Comparison of ENCODE assay signal across 19 cellular contexts in genomic region chr20:62128499-62128898, GRCh38. TPM values are rescaled to one million over a fixed set of nuclear protein-coding genes. Genes with fewer than 3 reads are reported as not detected.
DNase-seq lines count a peak whose midpoint lies in the region; ATAC-seq and TF ChIP-seq lines count a peak whose summit lies in the region.
"Had no signal": no experiment of that assay in that cellular context is flagged by ENCODE, and none has a peak within 500 bp of the region (broad histone marks: within the 10 kb centered on the region; RNA-seq: fewer than 3 reads in every experiment).

No MANE protein-coding gene starts in this region.

- peak overlapping the region; percentile 89 for H3K27ac ChIP-seq in BLaER1
- peak overlapping the region; percentile 73 for H3K27ac ChIP-seq in OCI-LY7 (ENCODE audit: low read depth, low read length, poor library complexity, severe bottlenecking)

- H3K27me3 Mint-ChIP-seq in activated CD8-positive, alpha-beta T cell treated with anti-CD3 and anti-CD28 coated beads, Interleukin-2, amount 10 ng/mL, durations not matched to agents 7 days and 5 days (ENCODE audit: low read depth), result no peaks in the 10 kb centered on the region
- no peaks in the 10 kb centered on the region for H3K27me3 Mint-ChIP-seq in activated CD8-positive, alpha-beta T cell treated with anti-CD3 and anti-CD28 coated beads for 36 hours
- H3K27me3 Mint-ChIP-seq in neural crest cell (ENCODE audit: low read depth) (no peaks in the 10 kb centered on the region), endothelial cell (ENCODE audit: unreplicated experiment) (peaks cover 4% of the 10 kb centered on the region)
- H3K27me3 Mint-ChIP-seq: CD4-positive, alpha-beta memory T cell had no signal

- no peak overlapping the region for H3K4me3 ChIP-seq in BLaER1
- no peak overlapping the region for H3K4me3 ChIP-seq in OCI-LY7 (ENCODE audit: low read depth, low read length, poor library complexity, severe bottlenecking)
- H3K4me3 ChIP-seq: MG63 had no signal

- H3K9ac ChIP-seq in BLaER1, result peak overlapping the region; percentile 75

- no peaks in the 10 kb centered on the region for H3K9me2 ChIP-seq in OCI-LY7 (ENCODE audit: insufficient read depth, low read length)

- no peaks in the 10 kb centered on the region for H3K9me3 Mint-ChIP-seq in activated CD8-positive, alpha-beta T cell treated with anti-CD3 and anti-CD28 coated beads, Interleukin-2, amount 10 ng/mL, durations not matched to agents 7 days and 5 days (ENCODE audit: insufficient read depth)
- no peaks in the 10 kb centered on the region for H3K9me3 Mint-ChIP-seq in activated CD8-positive, alpha-beta T cell treated with anti-CD3 and anti-CD28 coated beads for 36 hours
- H3K9me3 Mint-ChIP-seq in neural crest cell (no peaks in the 10 kb centered on the region), endothelial cell (ENCODE audit: unreplicated experiment) (no peaks in the 10 kb centered on the region)
- H3K9me3 Mint-ChIP-seq: CD4-positive, alpha-beta memory T cell had no signal

- intact Hi-C loops in activated CD8-positive, alpha-beta T cell treated with anti-CD3 and anti-CD28 coated beads for 36 hours (cut with micrococcal nuclease), result loop anchor here (10.0 kb wide), 1 partner anchor 104 kb away; no protein-coding TSS in a partner anchor
- intact Hi-C loops in OCI-LY7 (cut with micrococcal nuclease; ENCODE audit: unreplicated experiment), result no loop called here

- no peak for ATAC-seq in activated CD8-positive, alpha-beta T cell treated with anti-CD3 and anti-CD28 coated beads, Interleukin-2, amount 10 ng/mL, durations not matched to agents 7 days and 5 days
- no peak for ATAC-seq in activated CD8-positive, alpha-beta T cell treated with anti-CD3 and anti-CD28 coated beads for 36 hours

- no peak overlapping the region for H2AFZ ChIP-seq in OCI-LY7 (ENCODE audit: low read length)

- no peak for TF ChIP-seq CTCF in activated CD8-positive, alpha-beta T cell treated with anti-CD3 and anti-CD28 coated beads for 36 hours (IDR thresholded peaks at IDR 0.05)
- TF ChIP-seq CTCF in OCI-LY7 (conservative IDR thresholded peaks at IDR 0.05; ENCODE audit: low read length), result no peak
- TF ChIP-seq CTCF in neural crest cell (conservative IDR thresholded peaks at IDR 0.05), result no peak
- no peak for TF ChIP-seq CTCF in endothelial cell (IDR thresholded peaks at IDR 0.05; ENCODE audit: unreplicated experiment)

- H3K36me3 ChIP-seq in BLaER1, result peaks cover 80% of the 10 kb centered on the region
- peaks cover 100% of the 10 kb centered on the region for H3K36me3 ChIP-seq in OCI-LY7 (ENCODE audit: insufficient read depth, low read length)

- no peak overlapping the region for H3K4me3 Mint-ChIP-seq in activated CD8-positive, alpha-beta T cell treated with anti-CD3 and anti-CD28 coated beads, Interleukin-2, amount 10 ng/mL, durations not matched to agents 7 days and 5 days
- no peak overlapping the region for H3K4me3 Mint-ChIP-seq in activated CD8-positive, alpha-beta T cell treated with anti-CD3 and anti-CD28 coated beads for 36 hours
- H3K4me3 Mint-ChIP-seq in neural crest cell (peak overlapping the region; percentile 28), endothelial cell (ENCODE audit: unreplicated experiment) (no peak overlapping the region)
- H3K4me3 Mint-ChIP-seq: CD4-positive, alpha-beta memory T cell had no signal

- H3K9me3 ChIP-seq in BLaER1, result no peaks in the 10 kb centered on the region
- H3K9me3 ChIP-seq in OCI-LY7 (ENCODE audit: low read length), result no peaks in the 10 kb centered on the region
- H3K9me3 ChIP-seq: MG63 had no signal

- no peak for DNase-seq in activated CD8-positive, alpha-beta T cell treated with anti-CD3 and anti-CD28 coated beads, Interleukin-2, amount 10 ng/mL, durations not matched to agents 7 days and 5 days
- DNase-seq in activated CD8-positive, alpha-beta T cell treated with anti-CD3 and anti-CD28 coated beads for 36 hours, result no peak
- DNase-seq in OCI-LY7 (ENCODE audit: low spot score), result no peak
- DNase-seq in neural crest cell (ENCODE audit: low read depth, low spot score), result no peak
- no peak for DNase-seq in endothelial cell (ENCODE audit: low spot score)
- no peak for DNase-seq in amniotic stem cell (lab: John Stamatoyannopoulos, UW)
- DNase-seq in hippocampal formation (lab: John Stamatoyannopoulos, UW), result no peak
- DNase-seq: 8988T; Calu3; CD4-positive, alpha-beta memory T cell; GOT3; Kasumi-1; MG63; NCI-H1048; NCI-H1436; NCI-H1930; NCI-H226; NCI-H524 treated with DMSO at 0.1 percent for 48 hours had no signal

- H3K27me3 ChIP-seq in BLaER1, result no peaks in the 10 kb centered on the region
- H3K27me3 ChIP-seq: MG63 had no signal

- H3K27ac Mint-ChIP-seq in activated CD8-positive, alpha-beta T cell treated with anti-CD3 and anti-CD28 coated beads, Interleukin-2, amount 10 ng/mL, durations not matched to agents 7 days and 5 days, result peak overlapping the region; percentile 30
- no peak overlapping the region for H3K27ac Mint-ChIP-seq in activated CD8-positive, alpha-beta T cell treated with anti-CD3 and anti-CD28 coated beads for 36 hours
- H3K27ac Mint-ChIP-seq in neural crest cell (ENCODE audit: unreplicated experiment), result no peak overlapping the region
- H3K27ac Mint-ChIP-seq in endothelial cell (ENCODE audit: unreplicated experiment), result no peak overlapping the region

- H3K79me2 ChIP-seq in OCI-LY7 (ENCODE audit: insufficient read depth, low read depth, low read length), result peaks cover 12% of the 10 kb centered on the region

- peaks cover 62% of the 10 kb centered on the region for H4K20me1 ChIP-seq in BLaER1
- peaks cover 9% of the 10 kb centered on the region for H4K20me1 ChIP-seq in OCI-LY7 (ENCODE audit: insufficient read depth, low read length)

- peaks cover 87% of the 10 kb centered on the region for H3K36me3 Mint-ChIP-seq in activated CD8-positive, alpha-beta T cell treated with anti-CD3 and anti-CD28 coated beads, Interleukin-2, amount 10 ng/mL, durations not matched to agents 7 days and 5 days (ENCODE audit: low read depth)
- peaks cover 59% of the 10 kb centered on the region for H3K36me3 Mint-ChIP-seq in activated CD8-positive, alpha-beta T cell treated with anti-CD3 and anti-CD28 coated beads for 36 hours (ENCODE audit: low read depth)
- H3K36me3 Mint-ChIP-seq in neural crest cell (ENCODE audit: low read depth) (peaks cover 30% of the 10 kb centered on the region), endothelial cell (ENCODE audit: low read depth, unreplicated experiment) (peaks cover 46% of the 10 kb centered on the region)

- peaks cover 37% of the 10 kb centered on the region for H3K4me1 Mint-ChIP-seq in activated CD8-positive, alpha-beta T cell treated with anti-CD3 and anti-CD28 coated beads, Interleukin-2, amount 10 ng/mL, durations not matched to agents 7 days and 5 days (ENCODE audit: low read depth)
- peaks cover 34% of the 10 kb centered on the region for H3K4me1 Mint-ChIP-seq in activated CD8-positive, alpha-beta T cell treated with anti-CD3 and anti-CD28 coated beads for 36 hours (ENCODE audit: low read depth)
- H3K4me1 Mint-ChIP-seq in neural crest cell (peaks cover 12% of the 10 kb centered on the region), endothelial cell (ENCODE audit: unreplicated experiment) (no peaks in the 10 kb centered on the region)

- peak overlapping the region; percentile 100 for H3K4me2 ChIP-seq in BLaER1
- H3K4me2 ChIP-seq in OCI-LY7 (ENCODE audit: low read length), result no peak overlapping the region

- no TSS peak for BruUV-seq in OCI-LY7 (replicated peaks; lab: Mats Ljungman, UMichigan)

- H3K4me1 ChIP-seq in BLaER1 (peaks cover 100% of the 10 kb centered on the region), OCI-LY7 (ENCODE audit: insufficient read depth, low read length, poor library complexity, severe bottlenecking) (peaks cover 27% of the 10 kb centered on the region)

- POLR2A ChIA-PET in activated CD8-positive, alpha-beta T cell treated with anti-CD3 and anti-CD28 coated beads, Interleukin-2, amount 10 ng/mL, durations not matched to agents 7 days and 5 days (lab: Charles Lee), result interaction anchor here (0.6 kb wide), 1 partner anchor 49 kb away, joined by 4 read pairs; no protein-coding TSS in a partner anchor
- POLR2A ChIA-PET in activated CD8-positive, alpha-beta T cell treated with anti-CD3 and anti-CD28 coated beads for 36 hours (lab: Charles Lee), result interaction anchor here (1.6 to 2.3 kb wide), 2 partner anchors 10 to 62 kb away, joined by 4 to 8 read pairs; partner anchors contain the start of gene TAF4
- POLR2A ChIA-PET in OCI-LY7 (lab: Charles Lee), result no interaction called here

- CTCF ChIA-PET in activated CD8-positive, alpha-beta T cell treated with anti-CD3 and anti-CD28 coated beads, Interleukin-2, amount 10 ng/mL, durations not matched to agents 7 days and 5 days (lab: Charles Lee), result interaction anchor here (2.8 kb wide), 1 partner anchor 13 kb away, joined by 9 read pairs; no protein-coding TSS in a partner anchor
- CTCF ChIA-PET in activated CD8-positive, alpha-beta T cell treated with anti-CD3 and anti-CD28 coated beads for 36 hours (lab: Charles Lee), result no interaction called here
- CTCF ChIA-PET in OCI-LY7 (lab: Charles Lee; ENCODE audit: unreplicated experiment), result no interaction called here

RNA-seq across cellular contexts. Expression of gene LSM14B, which starts 6.2 kb away (rescaled TPM):
- 10 to 100 TPM; 42.4 to 42.8 TPM for total RNA-seq in activated CD8-positive, alpha-beta T cell treated with anti-CD3 and anti-CD28 coated beads, Interleukin-2, amount 10 ng/mL, durations not matched to agents 7 days and 5 days
- total RNA-seq in activated CD8-positive, alpha-beta T cell treated with anti-CD3 and anti-CD28 coated beads for 36 hours, result 10 to 100 TPM; 33.5 to 35.6 TPM
- total RNA-seq in OCI-LY7 (2014; rRNA removed; shearing (Covaris generic)), result 44.7 and 54.2 TPM in 2 replicates
- total RNA-seq in OCI-LY7 (2022), result 53.7 and 54.4 TPM in 2 replicates
- 97.1 TPM in 2 replicates for total RNA-seq in neural crest cell
- total RNA-seq in endothelial cell (ENCODE audit: unreplicated experiment), result 35.3 TPM

RNA-seq across cellular contexts. Expression of gene PSMA7, which starts 14.7 kb away (rescaled TPM):
- total RNA-seq in activated CD8-positive, alpha-beta T cell treated with anti-CD3 and anti-CD28 coated beads, Interleukin-2, amount 10 ng/mL, durations not matched to agents 7 days and 5 days, result 100 to 1,000 TPM; 333 to 352 TPM
- 100 to 1,000 TPM; 286 to 289 TPM for total RNA-seq in activated CD8-positive, alpha-beta T cell treated with anti-CD3 and anti-CD28 coated beads for 36 hours
- total RNA-seq in OCI-LY7 (2014; rRNA removed; shearing (Covaris generic)), result 247 and 362 TPM in 2 replicates
- 223 and 266 TPM in 2 replicates for total RNA-seq in OCI-LY7 (2022)
- 318 and 322 TPM in 2 replicates for total RNA-seq in neural crest cell
- total RNA-seq in endothelial cell (ENCODE audit: unreplicated experiment), result 302 TPM

RNA-seq across cellular contexts. Expression of gene SS18L1, which starts 15.1 kb away (rescaled TPM):
- total RNA-seq in activated CD8-positive, alpha-beta T cell treated with anti-CD3 and anti-CD28 coated beads, Interleukin-2, amount 10 ng/mL, durations not matched to agents 7 days and 5 days, result 10 to 100 TPM; 15.9 to 17.9 TPM
- total RNA-seq in activated CD8-positive, alpha-beta T cell treated with anti-CD3 and anti-CD28 coated beads for 36 hours, result 10 to 100 TPM; 15.3 to 16.1 TPM
- 13.0 and 17.0 TPM in 2 replicates for total RNA-seq in OCI-LY7 (2014; rRNA removed; shearing (Covaris generic))
- 16.8 and 17.7 TPM in 2 replicates for total RNA-seq in OCI-LY7 (2022)
- total RNA-seq in neural crest cell, result 29.6 and 30.0 TPM in 2 replicates
- total RNA-seq in endothelial cell (ENCODE audit: unreplicated experiment), result 17.5 TPM

RNA-seq across cellular contexts. Expression of gene MTG2, which starts 54.3 kb away (rescaled TPM):
- total RNA-seq in activated CD8-positive, alpha-beta T cell treated with anti-CD3 and anti-CD28 coated beads, Interleukin-2, amount 10 ng/mL, durations not matched to agents 7 days and 5 days, result 10 to 100 TPM; 31.7 to 34.4 TPM
- total RNA-seq in activated CD8-positive, alpha-beta T cell treated with anti-CD3 and anti-CD28 coated beads for 36 hours, result 10 to 100 TPM; 36.5 to 40.5 TPM
- 20.3 and 24.1 TPM in 2 replicates for total RNA-seq in OCI-LY7 (2014; rRNA removed; shearing (Covaris generic))
- total RNA-seq in OCI-LY7 (2022), result 37.5 and 38.6 TPM in 2 replicates
- total RNA-seq in neural crest cell, result 32.9 and 34.6 TPM in 2 replicates
- total RNA-seq in endothelial cell (ENCODE audit: unreplicated experiment), result 20.2 TPM
